Comparison of ENCODE assay signal across 18 cellular contexts in the genomic region with DNA sequence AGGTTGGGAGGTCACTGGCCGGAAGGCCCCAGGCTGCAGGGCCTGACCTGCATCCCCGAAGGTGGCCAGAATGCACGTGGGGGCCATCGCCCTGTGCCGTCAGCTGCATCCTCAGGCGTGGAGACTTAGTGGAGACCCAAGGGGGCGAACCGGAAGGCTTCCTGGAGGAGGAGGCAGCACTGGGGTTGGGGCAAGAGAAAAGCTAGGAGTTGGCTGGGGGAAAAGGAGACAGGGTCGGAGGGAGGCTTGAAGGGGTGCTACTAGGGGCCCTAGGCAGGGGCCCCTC.
"Had no signal": no experiment of that assay in that cellular context is flagged by ENCODE, and none has a peak within 500 bp of the region (broad histone marks: within the 10 kb centered on the region; RNA-seq: fewer than 3 reads in every experiment).

No MANE protein-coding gene starts in this region.

- FAIRE-seq: TTC549 had no signal

- DNase-seq: activated CD4-positive, alpha-beta T cell treated with anti-CD3 and anti-CD28 coated beads, Interleukin-2, amount 50 U/mL, for 1 hour; activated CD4-positive, CD25-positive, alpha-beta regulatory T cell treated with anti-CD3 and anti-CD28 coated beads, Interleukin-2, amount 50 U/mL, for 72 hours; activated CD8-positive, alpha-beta T cell treated with anti-CD3 and anti-CD28 coated beads, Interleukin-2, amount 10 ng/mL, durations not matched to agents 7 days and 5 days; activated gamma-delta T cell treated with Interleukin-2 at 50 U/mL for 16 hours; body of pancreas; left ventricle myocardium superior; mammary epithelial cell; retina; stimulated activated CD4-positive, alpha-beta T cell treated with anti-CD3 and anti-CD28 coated beads, Interleukin-2, amount 100 ng/mL, for 48 hours; stimulated activated naive CD4-positive, alpha-beta T cell; T-cell; testis; WERI-Rb-1 had no signal

- ATAC-seq: body of pancreas, gastroesophageal sphincter, left ventricle myocardium superior, T-cell had no signal

- H3K27me3 ChIP-seq: body of pancreas, cardiac muscle cell, gastroesophageal sphincter, testis, upper lobe of left lung had no signal

- H3K4me3 ChIP-seq: body of pancreas, cardiac muscle cell, gastroesophageal sphincter, testis, upper lobe of left lung had no signal

- H3K27ac ChIP-seq: body of pancreas, epithelial cell of prostate, testis, upper lobe of left lung, WERI-Rb-1 had no signal

- H3K9me3 ChIP-seq: body of pancreas, gastroesophageal sphincter, testis, upper lobe of left lung had no signal
